ENCODE assay signal across 16 cellular contexts in the genomic region with DNA sequence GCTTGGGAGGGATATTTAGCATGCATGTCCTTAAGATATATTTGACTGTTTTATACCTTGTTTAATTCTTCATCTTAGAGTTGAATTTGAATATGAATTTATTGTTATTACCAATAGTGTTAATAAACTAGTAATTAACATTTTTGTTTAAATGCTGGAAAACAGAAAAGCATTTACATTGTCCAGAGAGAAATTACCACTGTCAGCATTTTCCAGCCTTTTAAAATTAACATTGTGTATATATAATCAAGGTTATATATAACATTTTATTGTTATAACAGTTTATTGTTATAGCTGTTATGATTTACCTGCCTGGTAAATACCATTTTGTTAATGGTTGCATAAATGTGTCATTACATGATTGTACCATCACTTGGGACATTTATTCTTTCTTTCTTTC. TPM values are rescaled to one million over a fixed set of nuclear protein-coding genes. Genes with fewer than 3 reads are reported as not detected.
A peak's percentile ranks its signal among the peaks of the same experiment; 100 is the strongest.
DNase-seq lines count a peak whose midpoint lies in the region; ATAC-seq, FAIRE-seq and TF ChIP-seq lines count a peak whose summit lies in the region.
"Had no signal": no experiment of that assay in that cellular context is flagged by ENCODE, and none has a peak within 500 bp of the region (broad histone marks: within the 10 kb centered on the region; RNA-seq: fewer than 3 reads in every experiment).

No MANE protein-coding gene starts in this region.

- BruUV-seq in K562 (replicated peaks; lab: Mats Ljungman, UMichigan) = no TSS peak

- no peaks in the 10 kb centered on the region for H3K27me3 Mint-ChIP-seq in natural killer cell (ENCODE audit: low read depth in 2 of 2)
- H3K27me3 Mint-ChIP-seq: CD8-positive, alpha-beta memory T cell had no signal

- DNase-seq in K562 (ENCODE audit: extremely low read depth in 1 of 4, low spot score in 3 of 4) = no peak
- DNase-seq in left colon = no peak
- DNase-seq in middle frontal gyrus (ENCODE audit: extremely low spot score, low spot score) = no peak
- DNase-seq in natural killer cell = no peak
- DNase-seq in psoas muscle = no peak
- DNase-seq: AML-193; Caco-2; CD8-positive, alpha-beta memory T cell; DND-41; GM23248; KBM-7 had no signal

- H3K9ac ChIP-seq in K562 (ENCODE audit: insufficient read depth in 1 of 2, low read depth in 2 of 2, low read length in 2 of 2) = no peak overlapping the region
- H3K9ac ChIP-seq: BLaER1, GM23248 had no signal

- H3K9me3 Mint-ChIP-seq in natural killer cell = no peaks in the 10 kb centered on the region
- H3K9me3 Mint-ChIP-seq: CD8-positive, alpha-beta memory T cell had no signal

- no peak overlapping the region for H2AFZ ChIP-seq in K562 (ENCODE audit: low read depth, low read length)
- H2AFZ ChIP-seq: GM23248 had no signal

- no peaks in the 10 kb centered on the region for H3K9me1 ChIP-seq in K562 (ENCODE audit: control insufficient read depth, insufficient read depth, low read length)

- peaks cover 0 to 5% of the 10 kb centered on the region in 2 donors for H3K4me1 Mint-ChIP-seq in natural killer cell

- TF ChIP-seq RAD21 in K562 (CRISPR knock-in tag; conservative IDR thresholded peaks at IDR 0.05 in 1 of 2, IDR thresholded peaks at IDR 0.05 in 1 of 2) = no peak

- H4K20me1 ChIP-seq in K562 (replicated peaks; ENCODE audit: control insufficient read depth, insufficient read depth, low read length) = no peaks in the 10 kb centered on the region

- no peak overlapping the region for H3K4me3 Mint-ChIP-seq in natural killer cell

- peak overlapping the region in 1 of 2 donors; percentile 41 for H3K27ac Mint-ChIP-seq in natural killer cell

- peaks cover 8% of the 10 kb centered on the region for H3K36me3 Mint-ChIP-seq in natural killer cell

- H3K9me3 ChIP-seq in K562 (replicated peaks; ENCODE audit: control insufficient read depth, insufficient read depth, low read depth, low read length) (no peaks in the 10 kb centered on the region), psoas muscle (no peaks in the 10 kb centered on the region)
- H3K9me3 ChIP-seq: BLaER1, Caco-2 had no signal

- CTCF ChIA-PET in K562 (lab: Yijun Ruan, JAX; ENCODE audit: low intra/inter-chr PET ratio) = no interaction called here

- H3K27ac ChIP-seq in K562 (ENCODE audit: extremely low read depth, low read depth, low read length) = no peak overlapping the region
- no peak overlapping the region for H3K27ac ChIP-seq in psoas muscle
- H3K27ac ChIP-seq: BLaER1, GM23248 had no signal

- no peak for ATAC-seq in K562
- peak; percentile 53 for ATAC-seq in left colon
- ATAC-seq in natural killer cell = no peak
- no peak for ATAC-seq in psoas muscle
- ATAC-seq: HCT116 had no signal

- no peak overlapping the region for H3K4me2 ChIP-seq in K562 (ENCODE audit: insufficient read depth, low read length)
- H3K4me2 ChIP-seq: BLaER1 had no signal

- in situ Hi-C loops in K562 (cut with MboI) = no loop called here

- H3K79me2 ChIP-seq in K562 (ENCODE audit: control insufficient read depth, insufficient read depth, low read length) = no peaks in the 10 kb centered on the region

- POLR2A ChIA-PET in K562 (lab: Yijun Ruan, JAX) = interaction anchor here (0.7 kb wide), 1 partner anchor 10 kb away, joined by 3 read pairs; no protein-coding TSS in a partner anchor

- intact Hi-C loops in K562 (cut with micrococcal nuclease) = no loop called here
- intact Hi-C loops in left colon (cut with DNase I, micrococcal nuclease) = no loop called here
- intact Hi-C loops in natural killer cell (cut with micrococcal nuclease) = no loop called here
- intact Hi-C loops in psoas muscle (cut with DNase I) = no loop called here

- no peaks in the 10 kb centered on the region for H3K4me1 ChIP-seq in K562 (replicated peaks in 1 of 2; ENCODE audit: control insufficient read depth in 2 of 2, insufficient read depth in 2 of 2, low read length in 2 of 2)
- no peaks in the 10 kb centered on the region for H3K4me1 ChIP-seq in psoas muscle
- H3K4me1 ChIP-seq: BLaER1, Caco-2 had no signal

- no peak for TF ChIP-seq POLR2A in K562 (conservative IDR thresholded peaks at IDR 0.05)

- H3K36me3 ChIP-seq in K562 (ENCODE audit: control insufficient read depth, insufficient read depth, low read length) (peaks cover 71% of the 10 kb centered on the region; the same call in 2 of the 3 replicates), psoas muscle (ENCODE audit: insufficient read depth in 1 of 2, low read depth in 1 of 2) (peaks cover 10 to 98% of the 10 kb centered on the region in 2 donors)

- no peak for TF ChIP-seq CTCF in K562 (IDR thresholded peaks at IDR 0.05 in 2 of 3, conservative IDR thresholded peaks at IDR 0.05 in 1 of 3; ENCODE audit: insufficient read depth in 2 of 3, low read depth in 1 of 3, low read length in 3 of 3)
- no peak for TF ChIP-seq CTCF in natural killer cell (IDR thresholded peaks at IDR 0.05)
- TF ChIP-seq CTCF in psoas muscle (IDR thresholded peaks at IDR 0.05) = no peak

- H3K4me3 ChIP-seq in K562 (no peak overlapping the region), psoas muscle (no peak overlapping the region)
- H3K4me3 ChIP-seq: BLaER1, GM23248 had no signal

- H3K27me3 ChIP-seq in K562 (ENCODE audit: control insufficient read depth in 2 of 2, insufficient read depth in 2 of 2, low read length in 2 of 2) (no peaks in the 10 kb centered on the region), psoas muscle (ENCODE audit: insufficient read depth in 3 of 3, low read length in 2 of 3) (no peaks in the 10 kb centered on the region)
- H3K27me3 ChIP-seq: BLaER1 had no signal

- FAIRE-seq in G401.6 (lab: Jason Lieb, UNC) = peak; percentile 59
- no peak for FAIRE-seq in K562 (lab: Jason Lieb, UNC)
- FAIRE-seq: H54, HTR-8/SVneo had no signal

- no peak for TF ChIP-seq EP300 in K562 (IDR thresholded peaks at IDR 0.05; ENCODE audit: low read length)

RNA-seq across cellular contexts. Expression of gene P4HTM, which starts 8.0 kb away (rescaled TPM):
- total RNA-seq in K562 (2011; cell fraction: chromatin; rRNA removed; ENCODE audit: low replicate concordance) = 3.4 and 7.6 TPM in 2 replicates
- total RNA-seq in K562 (2011; cell fraction: nucleolus; rRNA removed) = 4.1 and 6.7 TPM in 2 replicates
- total RNA-seq in K562 (2011; cell fraction: nucleoplasm; rRNA removed) = 3.4 and 3.7 TPM in 2 replicates
- 0.23 and 0.33 TPM in 2 replicates for total RNA-seq in K562 (2014; rRNA removed)
- 0.25 and 0.32 TPM in 2 replicates for total RNA-seq in K562 (2014; rRNA removed; fragmentation: Illumina TruSeq; extraction: Trizol)
- 0.14 TPM in 1 of 2 replicates, not detected in the other for total RNA-seq in K562 (2015; rRNA removed; fragmentation: Illumina TruSeq; extraction: Trizol)
- 0.27 and 0.66 TPM in 2 replicates for total RNA-seq in K562 (2021)
- 0.30 and 0.47 TPM in 2 replicates for polyA plus RNA-seq in K562 (2011; rRNA removed)
- polyA plus RNA-seq in K562 (2011; cell fraction: cytosol; rRNA removed) = 0.34 and 0.42 TPM in 2 replicates
- polyA plus RNA-seq in K562 (2011; cell fraction: nucleus; rRNA removed) = 1.3 and 3.4 TPM in 2 replicates
- 0.18 and 0.48 TPM in 2 replicates for polyA plus RNA-seq in K562 (2012)
- polyA plus RNA-seq in K562 (2014; fragmentation: Illumina TruSeq; extraction: Trizol) = 0.09 and 0.29 TPM in 2 replicates
- polyA plus RNA-seq in K562 (2014; fragmentation: Nextera tagmentation; extraction: Ambion mirVana) = not detected
- polyA plus RNA-seq in K562 (2014; rRNA removed) = 0.22 and 0.29 TPM in 2 replicates
- 0.63 and 0.77 TPM in 2 replicates for polyA minus RNA-seq in K562 (2011; rRNA and poly(A)+ RNA removed)
- polyA minus RNA-seq in K562 (2011; cell fraction: cytosol; rRNA and poly(A)+ RNA removed) = 0.67 and 1.5 TPM in 2 replicates
- polyA minus RNA-seq in K562 (2011; cell fraction: nucleus; rRNA and poly(A)+ RNA removed) = 1.00 and 1.9 TPM in 2 replicates
- total RNA-seq in left colon = 10 to 100 TPM; 33.8 to 47.3 TPM
- total RNA-seq in natural killer cell = 10 to 100 TPM; 28.8 to 31.3 (median 30.6) TPM
- 10 to 100 TPM; 11.1 to 17.0 (median 13.7) TPM for total RNA-seq in psoas muscle
- 1 to 10 TPM; 4.1 to 8.7 (median 8.5) TPM for polyA plus RNA-seq in psoas muscle

RNA-seq across cellular contexts. Expression of gene WDR6, which starts 25.2 kb away (rescaled TPM):
- total RNA-seq in K562 (2011; cell fraction: chromatin; rRNA removed; ENCODE audit: low replicate concordance) = 147 and 376 TPM in 2 replicates
- 205 and 207 TPM in 2 replicates for total RNA-seq in K562 (2011; cell fraction: nucleolus; rRNA removed)
- total RNA-seq in K562 (2011; cell fraction: nucleoplasm; rRNA removed) = 128 and 141 TPM in 2 replicates
- 33.7 and 43.1 TPM in 2 replicates for total RNA-seq in K562 (2014; rRNA removed)
- 29.7 and 40.0 TPM in 2 replicates for total RNA-seq in K562 (2014; rRNA removed; fragmentation: Illumina TruSeq; extraction: Trizol)
- total RNA-seq in K562 (2015; rRNA removed; fragmentation: Illumina TruSeq; extraction: Trizol) = 44.7 and 46.7 TPM in 2 replicates
- total RNA-seq in K562 (2021) = 90.4 and 90.6 TPM in 2 replicates
- 47.6 and 69.8 TPM in 2 replicates for polyA plus RNA-seq in K562 (2011; rRNA removed)
- 64.5 and 91.8 TPM in 2 replicates for polyA plus RNA-seq in K562 (2011; cell fraction: cytosol; rRNA removed)
- 426 and 555 TPM in 2 replicates for polyA plus RNA-seq in K562 (2011; cell fraction: nucleus; rRNA removed)
- polyA plus RNA-seq in K562 (2012) = 82.6 and 84.1 TPM in 2 replicates
- 73.7 and 77.8 TPM in 2 replicates for polyA plus RNA-seq in K562 (2014; fragmentation: Illumina TruSeq; extraction: Trizol)
- 10 to 100 TPM in 1 of 2 experiments, 1 to 10 TPM in 1; 8.9 to 14.2 TPM for polyA plus RNA-seq in K562 (2014; fragmentation: Nextera tagmentation; extraction: Ambion mirVana)
- polyA plus RNA-seq in K562 (2014; rRNA removed) = 60.4 and 66.9 TPM in 2 replicates
- polyA minus RNA-seq in K562 (2011; rRNA and poly(A)+ RNA removed) = 46.0 and 52.0 TPM in 2 replicates
- polyA minus RNA-seq in K562 (2011; cell fraction: cytosol; rRNA and poly(A)+ RNA removed) = 33.9 and 49.7 TPM in 2 replicates
- polyA minus RNA-seq in K562 (2011; cell fraction: nucleus; rRNA and poly(A)+ RNA removed) = 35.3 and 35.7 TPM in 2 replicates
- 100 to 1,000 TPM; 114 to 121 TPM for total RNA-seq in left colon
- total RNA-seq in natural killer cell = 100 to 1,000 TPM; 113 to 167 (median 129) TPM
- 10 to 100 TPM; 55.1 to 65.7 (median 59.6) TPM for total RNA-seq in psoas muscle
- polyA plus RNA-seq in psoas muscle = 10 to 100 TPM; 30.5 to 49.5 (median 46.9) TPM

RNA-seq across cellular contexts. Expression of gene DALRD3, which starts 36.4 kb away (rescaled TPM):
- total RNA-seq in K562 (2011; cell fraction: chromatin; rRNA removed; ENCODE audit: low replicate concordance) = 35.7 and 101 TPM in 2 replicates
- total RNA-seq in K562 (2011; cell fraction: nucleolus; rRNA removed) = 84.0 and 85.6 TPM in 2 replicates
- total RNA-seq in K562 (2011; cell fraction: nucleoplasm; rRNA removed) = 43.0 and 44.7 TPM in 2 replicates
- total RNA-seq in K562 (2014; rRNA removed) (15.7 and 18.0 TPM in 2 replicates), K562 (2014; rRNA removed; fragmentation: Illumina TruSeq; extraction: Trizol) (8.4 and 11.6 TPM in 2 replicates), K562 (2015; rRNA removed; fragmentation: Illumina TruSeq; extraction: Trizol) (10.6 and 11.9 TPM in 2 replicates), K562 (2021) (15.7 and 16.0 TPM in 2 replicates), left colon (10 to 100 TPM; 19.2 to 20.5 TPM), natural killer cell (10 to 100 TPM; 16.8 to 20.1 (median 18.0) TPM), psoas muscle (10 to 100 TPM in 1 of 4 donors, 1 to 10 TPM in 3; 7.5 to 10.4 (median 9.1) TPM)
- polyA plus RNA-seq in K562 (2011; rRNA removed) (30.5 and 31.3 TPM in 2 replicates), K562 (2014; fragmentation: Illumina TruSeq; extraction: Trizol) (14.4 and 15.9 TPM in 2 replicates), K562 (2014; fragmentation: Nextera tagmentation; extraction: Ambion mirVana) (1 to 10 TPM; 6.6 to 7.2 TPM), K562 (2014; rRNA removed) (18.3 and 20.5 TPM in 2 replicates), psoas muscle (10 to 100 TPM; 11.0 to 19.9 (median 13.4) TPM)
- polyA plus RNA-seq in K562 (2011; cell fraction: cytosol; rRNA removed) = 45.1 and 53.1 TPM in 2 replicates
- 167 and 168 TPM in 2 replicates for polyA plus RNA-seq in K562 (2011; cell fraction: nucleus; rRNA removed)
- polyA plus RNA-seq in K562 (2012) = 18.1 and 28.0 TPM in 2 replicates
- polyA minus RNA-seq in K562 (2011; rRNA and poly(A)+ RNA removed) = 15.7 and 24.6 TPM in 2 replicates
- 14.8 and 15.2 TPM in 2 replicates for polyA minus RNA-seq in K562 (2011; cell fraction: cytosol; rRNA and poly(A)+ RNA removed)
- polyA minus RNA-seq in K562 (2011; cell fraction: nucleus; rRNA and poly(A)+ RNA removed) = 30.7 and 32.9 TPM in 2 replicates

RNA-seq across cellular contexts. Expression of gene NDUFAF3, which starts 39.9 kb away (rescaled TPM):
- total RNA-seq in K562 (2011; cell fraction: chromatin; rRNA removed; ENCODE audit: low replicate concordance) = 14.7 and 50.3 TPM in 2 replicates
- total RNA-seq in K562 (2011; cell fraction: nucleolus; rRNA removed) = 65.5 and 74.9 TPM in 2 replicates
- 27.9 and 29.3 TPM in 2 replicates for total RNA-seq in K562 (2011; cell fraction: nucleoplasm; rRNA removed)
- total RNA-seq in K562 (2014; rRNA removed) = 127 and 133 TPM in 2 replicates
- total RNA-seq in K562 (2014; rRNA removed; fragmentation: Illumina TruSeq; extraction: Trizol) = 17.9 and 22.4 TPM in 2 replicates
- 26.5 and 27.7 TPM in 2 replicates for total RNA-seq in K562 (2015; rRNA removed; fragmentation: Illumina TruSeq; extraction: Trizol)
- total RNA-seq in K562 (2021) = 73.3 and 77.2 TPM in 2 replicates
- polyA plus RNA-seq in K562 (2011; rRNA removed) = 22.5 and 25.1 TPM in 2 replicates
- 36.7 and 88.5 TPM in 2 replicates for polyA plus RNA-seq in K562 (2011; cell fraction: cytosol; rRNA removed)
- polyA plus RNA-seq in K562 (2011; cell fraction: nucleus; rRNA removed) = 21.1 and 28.5 TPM in 2 replicates
- 62.2 and 78.2 TPM in 2 replicates for polyA plus RNA-seq in K562 (2012)
- polyA plus RNA-seq in K562 (2014; fragmentation: Illumina TruSeq; extraction: Trizol) = 39.8 and 49.8 TPM in 2 replicates
- 10 to 100 TPM; 17.0 to 36.3 TPM for polyA plus RNA-seq in K562 (2014; fragmentation: Nextera tagmentation; extraction: Ambion mirVana)
- 64.6 and 75.9 TPM in 2 replicates for polyA plus RNA-seq in K562 (2014; rRNA removed)
- polyA minus RNA-seq in K562 (2011; rRNA and poly(A)+ RNA removed) = 9.4 and 16.0 TPM in 2 replicates
- 24.0 and 27.2 TPM in 2 replicates for polyA minus RNA-seq in K562 (2011; cell fraction: cytosol; rRNA and poly(A)+ RNA removed)
- 42.8 and 44.3 TPM in 2 replicates for polyA minus RNA-seq in K562 (2011; cell fraction: nucleus; rRNA and poly(A)+ RNA removed)
- 10 to 100 TPM; 65.2 to 70.1 TPM for total RNA-seq in left colon
- 10 to 100 TPM; 51.0 to 72.9 (median 66.1) TPM for total RNA-seq in natural killer cell
- total RNA-seq in psoas muscle = 100 to 1,000 TPM; 100 to 150 (median 112) TPM
- 10 to 100 TPM; 60.6 to 98.8 (median 85.7) TPM for polyA plus RNA-seq in psoas muscle

RNA-seq across cellular contexts. Expression of gene IMPDH2, which starts 47.2 kb away (rescaled TPM):
- total RNA-seq in K562 (2011; cell fraction: chromatin; rRNA removed; ENCODE audit: low replicate concordance) = 224 and 455 TPM in 2 replicates
- total RNA-seq in K562 (2011; cell fraction: nucleolus; rRNA removed) = 251 and 255 TPM in 2 replicates
- 226 and 247 TPM in 2 replicates for total RNA-seq in K562 (2011; cell fraction: nucleoplasm; rRNA removed)
- 376 and 506 TPM in 2 replicates for total RNA-seq in K562 (2014; rRNA removed)
- total RNA-seq in K562 (2014; rRNA removed; fragmentation: Illumina TruSeq; extraction: Trizol) = 296 and 320 TPM in 2 replicates
- total RNA-seq in K562 (2015; rRNA removed; fragmentation: Illumina TruSeq; extraction: Trizol) = 359 and 366 TPM in 2 replicates
- 315 and 318 TPM in 2 replicates for total RNA-seq in K562 (2021)
- polyA plus RNA-seq in K562 (2011; rRNA removed) = 332 and 336 TPM in 2 replicates
- 304 and 356 TPM in 2 replicates for polyA plus RNA-seq in K562 (2011; cell fraction: cytosol; rRNA removed)
- 437 and 515 TPM in 2 replicates for polyA plus RNA-seq in K562 (2011; cell fraction: nucleus; rRNA removed)
- 268 and 344 TPM in 2 replicates for polyA plus RNA-seq in K562 (2012)
- 362 and 391 TPM in 2 replicates for polyA plus RNA-seq in K562 (2014; fragmentation: Illumina TruSeq; extraction: Trizol)
- 100 to 1,000 TPM; 426 to 507 TPM for polyA plus RNA-seq in K562 (2014; fragmentation: Nextera tagmentation; extraction: Ambion mirVana)
- 352 and 442 TPM in 2 replicates for polyA plus RNA-seq in K562 (2014; rRNA removed)
- polyA minus RNA-seq in K562 (2011; rRNA and poly(A)+ RNA removed) = 413 and 500 TPM in 2 replicates
- 300 and 330 TPM in 2 replicates for polyA minus RNA-seq in K562 (2011; cell fraction: cytosol; rRNA and poly(A)+ RNA removed)
- 122 and 164 TPM in 2 replicates for polyA minus RNA-seq in K562 (2011; cell fraction: nucleus; rRNA and poly(A)+ RNA removed)
- total RNA-seq in left colon = 100 to 1,000 TPM; 102 to 122 TPM
- 10 to 100 TPM; 45.6 to 85.7 (median 50.0) TPM for total RNA-seq in natural killer cell
- total RNA-seq in psoas muscle = 100 to 1,000 TPM in 3 of 4 donors, 10 to 100 TPM in 1; 82.8 to 259 (median 209) TPM
- 100 to 1,000 TPM; 102 to 397 (median 233) TPM for polyA plus RNA-seq in psoas muscle
